8 cellular contexts compared by ENCODE assay signal in the genomic region with DNA sequence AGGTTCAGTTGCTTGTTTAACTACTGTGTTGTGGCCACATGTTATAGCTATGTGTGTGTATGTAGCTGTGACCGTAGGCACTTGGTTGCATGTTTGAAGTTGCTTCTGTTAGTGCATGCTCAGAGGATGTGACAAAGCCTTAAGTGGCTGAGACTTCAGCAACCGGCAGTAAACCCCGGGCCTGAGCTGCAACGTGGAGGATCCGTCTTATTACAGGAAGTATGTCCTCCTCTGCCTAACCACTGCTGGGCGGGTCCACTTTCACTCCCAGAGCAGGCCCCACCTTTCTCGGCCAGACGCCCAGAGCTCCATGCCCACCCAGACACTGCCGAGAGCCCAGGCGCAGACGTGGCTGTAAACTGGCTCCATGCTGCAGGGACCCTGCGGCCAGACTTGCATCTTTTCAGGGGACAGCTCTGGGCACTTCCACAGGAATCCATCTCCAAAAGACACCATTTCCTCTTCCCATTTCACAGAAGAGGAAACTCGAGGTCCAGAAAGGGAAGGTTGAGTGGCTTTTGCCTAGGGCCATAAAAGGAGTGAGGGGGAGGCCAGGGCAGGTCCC. TPM values are rescaled to one million over a fixed set of nuclear protein-coding genes. Genes with fewer than 3 reads are reported as not detected.
A peak's percentile ranks its signal among the peaks of the same experiment; 100 is the strongest.
DNase-seq lines count a peak whose midpoint lies in the region; ATAC-seq and TF ChIP-seq lines count a peak whose summit lies in the region.

No MANE protein-coding gene starts in this region.

- H3K4me1 ChIP-seq in BLaER1 treated with 17β-estradiol and CSF1 and Interleukin-3, amounts not matched to agents 10 nM and 100 nM, result peaks cover 21 to 40% (median 29%) of the 10 kb centered on the region in 10 experiments
- peaks cover 47 to 86% (median 63%) of the 10 kb centered on the region in 3 donors for H3K4me1 ChIP-seq in skeletal muscle tissue (ENCODE audit: control insufficient read depth in 3 of 3, insufficient read depth in 3 of 3, low read length in 3 of 3)

- H3K36me3 Mint-ChIP-seq in activated T-helper 17 cell treated with anti-CD3 and anti-CD28 coated beads, Interleukin-2, amount 50 U/mL, for 72 hours (ENCODE audit: low read depth), result peaks cover under 1% of the 10 kb centered on the region

- DNase-seq in NOMO-1 (lab: John Stamatoyannopoulos, UW; ENCODE audit: unreplicated experiment in 2 of 2) (peak; percentile 70 to 83), glomerular visceral epithelial cell (ENCODE audit: extremely low spot score) (peak; percentile 48), HPDE6-E6E7 (ENCODE audit: extremely low spot score) (no peak), WERI-Rb-1 (no peak), NCI-H187 treated with DMSO at 0.1 percent for 48 hours (lab: John Stamatoyannopoulos, UW) (no peak)

- H3K4me3 ChIP-seq in BLaER1 treated with 17β-estradiol and CSF1 and Interleukin-3, amounts not matched to agents 10 nM and 100 nM, result no peak overlapping the region; a peak in 1 of 20 replicates
- H3K4me3 ChIP-seq in skeletal muscle tissue (ENCODE audit: low read length in 3 of 3) (peak overlapping the region; percentile 81 to 86 (median 81)), WERI-Rb-1 (ENCODE audit: low read depth, low read length) (no peak overlapping the region)

- no peaks in the 10 kb centered on the region for H3K9me3 ChIP-seq in BLaER1 treated with 17β-estradiol and CSF1 and Interleukin-3, amounts not matched to agents 10 nM and 100 nM (replicated peaks in 1 of 11)
- H3K9me3 ChIP-seq in skeletal muscle tissue (ENCODE audit: control insufficient read depth in 3 of 3, low read length in 3 of 3), result no peaks in the 10 kb centered on the region
- no peaks in the 10 kb centered on the region for H3K9me3 ChIP-seq in WERI-Rb-1 (ENCODE audit: severe bottlenecking)

- TF ChIP-seq CTCF in WERI-Rb-1 (IDR thresholded peaks at IDR 0.05; ENCODE audit: low read depth, low read length), result no peak

- no peaks in the 10 kb centered on the region for H3K36me3 ChIP-seq in BLaER1 treated with 17β-estradiol and CSF1 and Interleukin-3, amounts not matched to agents 10 nM and 100 nM
- H3K36me3 ChIP-seq in skeletal muscle tissue (ENCODE audit: control insufficient read depth in 3 of 3, insufficient read depth in 3 of 3, low read length in 3 of 3) (peaks cover 2 to 14% (median 2%) of the 10 kb centered on the region in 3 donors), WERI-Rb-1 (no peaks in the 10 kb centered on the region)

- peaks cover 41 to 57% (median 54%) of the 10 kb centered on the region in 11 experiments for H3K27me3 ChIP-seq in BLaER1 treated with 17β-estradiol and CSF1 and Interleukin-3, amounts not matched to agents 10 nM and 100 nM
- H3K27me3 ChIP-seq in skeletal muscle tissue (ENCODE audit: control insufficient read depth in 3 of 3, insufficient read depth in 3 of 3, low read length in 3 of 3), result no peaks in the 10 kb centered on the region
- no peaks in the 10 kb centered on the region for H3K27me3 ChIP-seq in WERI-Rb-1 (ENCODE audit: insufficient read depth, low read depth, severe bottlenecking)

- peak; percentile 51 for ATAC-seq in activated T-helper 17 cell treated with anti-CD3 and anti-CD28 coated beads, Interleukin-2, amount 50 U/mL, for 72 hours (replicated peaks)

- no peaks in the 10 kb centered on the region for H3K9me3 Mint-ChIP-seq in activated T-helper 17 cell treated with anti-CD3 and anti-CD28 coated beads, Interleukin-2, amount 50 U/mL, for 72 hours

- peaks cover 7% of the 10 kb centered on the region for H3K27me3 Mint-ChIP-seq in activated T-helper 17 cell treated with anti-CD3 and anti-CD28 coated beads, Interleukin-2, amount 50 U/mL, for 72 hours

- H3K27ac Mint-ChIP-seq in activated T-helper 17 cell treated with anti-CD3 and anti-CD28 coated beads, Interleukin-2, amount 50 U/mL, for 72 hours, result no peak overlapping the region

- peaks cover 17% of the 10 kb centered on the region for H3K4me1 Mint-ChIP-seq in activated T-helper 17 cell treated with anti-CD3 and anti-CD28 coated beads, Interleukin-2, amount 50 U/mL, for 72 hours

- H4K20me1 ChIP-seq in BLaER1 treated with 17β-estradiol and CSF1 and Interleukin-3, amounts not matched to agents 10 nM and 100 nM, result peaks cover 0 to 21% (median 0%) of the 10 kb centered on the region in 11 experiments; a peak in 9 of 22 replicates

- no peak overlapping the region for H3K9ac ChIP-seq in BLaER1 treated with 17β-estradiol and CSF1 and Interleukin-3, amounts not matched to agents 10 nM and 100 nM
- H3K9ac ChIP-seq in skeletal muscle tissue (ENCODE audit: low read depth in 1 of 3, low read length in 3 of 3), result peak overlapping the region; percentile 81 to 95 (median 92)

- no peak overlapping the region for H3K27ac ChIP-seq in BLaER1 treated with 17β-estradiol and CSF1 and Interleukin-3, amounts not matched to agents 10 nM and 100 nM
- peak overlapping the region; percentile 83 for H3K27ac ChIP-seq in skeletal muscle tissue (ENCODE audit: low read depth, low read length)
- H3K27ac ChIP-seq in WERI-Rb-1, result no peak overlapping the region

- peak overlapping the region; percentile 1 to 86 (median 44); a peak in 16 of 22 replicates for H3K4me2 ChIP-seq in BLaER1 treated with 17β-estradiol and CSF1 and Interleukin-3, amounts not matched to agents 10 nM and 100 nM

- H3K4me3 Mint-ChIP-seq in activated T-helper 17 cell treated with anti-CD3 and anti-CD28 coated beads, Interleukin-2, amount 50 U/mL, for 72 hours, result peak overlapping the region; percentile 68

RNA-seq across cellular contexts. Expression of gene TCEA3, which starts 2.2 kb away (rescaled TPM):
- total RNA-seq in activated T-helper 17 cell treated with anti-CD3 and anti-CD28 coated beads, Interleukin-2, amount 50 U/mL, for 72 hours, result 10 to 100 TPM in 1 of 2 donors, 1 to 10 TPM in 1; 1.3 to 33.2 TPM
- 314 TPM for total RNA-seq in skeletal muscle tissue

RNA-seq across cellular contexts. Expression of gene ZNF436, which starts 52.8 kb away (rescaled TPM):
- total RNA-seq in activated T-helper 17 cell treated with anti-CD3 and anti-CD28 coated beads, Interleukin-2, amount 50 U/mL, for 72 hours, result 10 to 100 TPM in 1 of 2 donors, 1 to 10 TPM in 1; 4.7 to 10.7 TPM
- 67.3 TPM for total RNA-seq in skeletal muscle tissue

Comparison
In these comparisons a context has a peak if more than half of its experiments do, and no peak if none do; other contexts are left out.
1. H3K4me3 ChIP-seq: peak in skeletal muscle tissue (3 of 3); none in BLaER1 treated with 17β-estradiol and CSF1 and Interleukin-3, amounts not matched to agents 10 nM and 100 nM (0 of 10) and WERI-Rb-1 (single experiment).
2. H3K9ac ChIP-seq: peak in skeletal muscle tissue (3 of 3); none in BLaER1 treated with 17β-estradiol and CSF1 and Interleukin-3, amounts not matched to agents 10 nM and 100 nM (0 of 11).
3. DNase-seq: peak in NOMO-1 (2 of 2) and glomerular visceral epithelial cell (single experiment); none in HPDE6-E6E7 (single experiment), WERI-Rb-1 (single experiment) and NCI-H187 treated with DMSO at 0.1 percent for 48 hours (single experiment).